ENCODE assay signal across 1 cellular context in the genomic region with DNA sequence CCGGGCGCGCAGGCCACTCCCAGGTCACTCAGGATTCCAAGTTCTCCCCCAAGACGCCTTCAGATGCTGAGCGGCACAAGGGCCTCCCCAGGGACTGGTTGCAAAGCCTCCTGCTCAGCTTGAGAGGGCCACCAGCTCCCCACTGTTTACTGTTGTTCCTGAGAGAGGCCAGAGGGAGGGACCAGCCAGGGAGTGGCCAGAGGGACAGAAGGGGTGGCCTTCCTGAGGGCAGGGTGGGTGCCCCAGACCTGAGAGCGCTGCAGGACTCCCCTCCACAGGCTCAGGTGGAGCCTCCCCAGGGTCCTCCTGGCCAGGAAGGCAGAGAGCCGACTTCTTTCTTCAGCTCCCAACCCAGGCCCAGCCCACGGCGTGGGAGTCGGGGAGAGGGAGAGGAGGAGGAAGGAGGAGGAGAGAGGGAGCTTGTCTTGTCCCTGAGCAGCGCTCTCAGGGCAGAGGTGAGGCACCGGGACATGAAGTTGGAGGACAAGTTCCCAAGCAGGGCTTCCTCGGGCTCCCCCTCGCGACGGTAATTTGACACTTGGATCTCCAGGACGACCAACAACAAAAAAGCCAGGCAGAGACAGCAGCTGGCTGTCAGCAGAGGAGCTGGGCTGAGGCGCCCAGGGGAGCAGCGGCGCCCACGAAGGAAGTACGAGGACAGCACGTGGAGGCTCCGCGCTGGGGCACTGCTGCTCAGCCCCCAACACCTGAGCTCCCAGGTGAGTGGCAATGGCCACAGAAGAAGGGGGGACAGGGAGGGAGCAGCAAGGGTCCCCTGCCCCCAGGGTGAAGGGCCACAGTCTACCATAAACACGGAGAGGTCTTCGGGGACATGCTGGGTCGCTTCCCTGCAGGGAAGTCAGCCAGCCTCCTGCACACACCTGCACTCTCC.
TF ChIP-seq lines count a peak whose summit lies in the region.

No MANE protein-coding gene starts in this region.

TF ChIP-seq in SK-N-SH, 30 proteins besides CTCF, POLR2A, EP300 and RAD21 (continued from another document):
- TF ChIP-seq, protein P1, sequence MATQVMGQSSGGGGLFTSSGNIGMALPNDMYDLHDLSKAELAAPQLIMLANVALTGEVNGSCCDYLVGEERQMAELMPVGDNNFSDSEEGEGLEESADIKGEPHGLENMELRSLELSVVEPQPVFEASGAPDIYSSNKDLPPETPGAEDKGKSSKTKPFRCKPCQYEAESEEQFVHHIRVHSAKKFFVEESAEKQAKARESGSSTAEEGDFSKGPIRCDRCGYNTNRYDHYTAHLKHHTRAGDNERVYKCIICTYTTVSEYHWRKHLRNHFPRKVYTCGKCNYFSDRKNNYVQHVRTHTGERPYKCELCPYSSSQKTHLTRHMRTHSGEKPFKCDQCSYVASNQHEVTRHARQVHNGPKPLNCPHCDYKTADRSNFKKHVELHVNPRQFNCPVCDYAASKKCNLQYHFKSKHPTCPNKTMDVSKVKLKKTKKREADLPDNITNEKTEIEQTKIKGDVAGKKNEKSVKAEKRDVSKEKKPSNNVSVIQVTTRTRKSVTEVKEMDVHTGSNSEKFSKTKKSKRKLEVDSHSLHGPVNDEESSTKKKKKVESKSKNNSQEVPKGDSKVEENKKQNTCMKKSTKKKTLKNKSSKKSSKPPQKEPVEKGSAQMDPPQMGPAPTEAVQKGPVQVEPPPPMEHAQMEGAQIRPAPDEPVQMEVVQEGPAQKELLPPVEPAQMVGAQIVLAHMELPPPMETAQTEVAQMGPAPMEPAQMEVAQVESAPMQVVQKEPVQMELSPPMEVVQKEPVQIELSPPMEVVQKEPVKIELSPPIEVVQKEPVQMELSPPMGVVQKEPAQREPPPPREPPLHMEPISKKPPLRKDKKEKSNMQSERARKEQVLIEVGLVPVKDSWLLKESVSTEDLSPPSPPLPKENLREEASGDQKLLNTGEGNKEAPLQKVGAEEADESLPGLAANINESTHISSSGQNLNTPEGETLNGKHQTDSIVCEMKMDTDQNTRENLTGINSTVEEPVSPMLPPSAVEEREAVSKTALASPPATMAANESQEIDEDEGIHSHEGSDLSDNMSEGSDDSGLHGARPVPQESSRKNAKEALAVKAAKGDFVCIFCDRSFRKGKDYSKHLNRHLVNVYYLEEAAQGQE (IDR thresholded peaks at IDR 0.05; ENCODE audit: low read depth, low read length) = no peak
- peak; percentile 99 for TF ChIP-seq SIN3A (IDR thresholded peaks at IDR 0.05; ENCODE audit: borderline replicate concordance, low read depth, low read length)
